Comparison of ENCODE assay signal across 1 cellular context in genomic region chr11:3841426-3842304, GRCh38.
TF ChIP-seq lines count a peak whose summit lies in the region.

No MANE protein-coding gene starts in this region.

TF ChIP-seq in SK-N-SH, 30 proteins besides CTCF, POLR2A, EP300 and RAD21 (continued from another document):
- TF ChIP-seq REST (IDR thresholded peaks at IDR 0.05; ENCODE audit: low read depth, low read length) (no peak), RXRA (IDR thresholded peaks at IDR 0.05; ENCODE audit: borderline replicate concordance, low read depth) (no peak), FOXJ3 (CRISPR knock-in tag; IDR thresholded peaks at IDR 0.05) (0 out of 2 replicates have a peak, but pooled peaks have one; percentile 18), TAF1 (IDR thresholded peaks at IDR 0.05; ENCODE audit: borderline replicate concordance, low read depth, low read length) (no peak), MEF2A (IDR thresholded peaks at IDR 0.05; ENCODE audit: borderline replicate concordance, low read depth) (no peak), USF2 (IDR thresholded peaks at IDR 0.05; ENCODE audit: borderline replicate concordance, low read depth, low read length) (no peak), PBX3 (IDR thresholded peaks at IDR 0.05) (no peak), IRF3 (IDR thresholded peaks at IDR 0.05; ENCODE audit: low read depth, low read length) (no peak), EZH2phosphoT487 (IDR thresholded peaks at IDR 0.05; ENCODE audit: borderline replicate concordance, low read depth) (no peak), FOXM1 (IDR thresholded peaks at IDR 0.05; ENCODE audit: low read depth) (no peak), RCOR1 (IDR thresholded peaks at IDR 0.05; ENCODE audit: low read length) (no peak), RFX5 (IDR thresholded peaks at IDR 0.05; ENCODE audit: low read length) (no peak), NFIC (IDR thresholded peaks at IDR 0.05; ENCODE audit: borderline replicate concordance) (no peak), FOSL2 (IDR thresholded peaks at IDR 0.05; ENCODE audit: borderline replicate concordance, low read depth) (no peak), SIN3A (IDR thresholded peaks at IDR 0.05; ENCODE audit: borderline replicate concordance, low read depth, low read length) (peak; percentile 69; the same call in 1 of the 2 replicates), POLR2AphosphoS5 (IDR thresholded peaks at IDR 0.05; ENCODE audit: low read depth, low read length) (peak; percentile 55; the same call in 1 of the 2 replicates), YY1 (IDR thresholded peaks at IDR 0.05; ENCODE audit: low read depth) (no peak), ELF1 (IDR thresholded peaks at IDR 0.05) (no peak)
